ENCODE assay signal across 23 cellular contexts in the genomic region with DNA sequence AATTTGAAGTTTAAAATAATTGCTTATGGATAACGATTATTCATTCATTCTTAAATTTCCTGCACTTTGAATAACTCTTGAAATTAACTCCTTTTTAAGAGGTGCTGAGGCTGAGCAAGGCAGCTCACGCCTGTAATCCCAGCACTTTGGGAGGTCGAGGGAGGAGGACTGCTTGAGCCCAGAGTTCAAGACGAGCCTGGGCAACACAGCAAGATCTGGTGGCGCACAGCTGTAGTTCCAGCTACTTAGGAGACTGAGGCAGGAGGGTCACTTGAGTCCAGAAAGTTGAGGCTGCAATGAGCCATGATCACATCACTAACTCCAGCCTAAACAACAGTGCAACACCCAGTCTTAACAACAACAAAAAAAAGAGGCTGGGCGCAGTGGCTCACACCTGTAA. TPM values are rescaled to one million over a fixed set of nuclear protein-coding genes. Genes with fewer than 3 reads are reported as not detected.
A peak's percentile ranks its signal among the peaks of the same experiment; 100 is the strongest.
DNase-seq lines count a peak whose midpoint lies in the region; TF ChIP-seq lines count a peak whose summit lies in the region.
"Had no signal": no experiment of that assay in that cellular context is flagged by ENCODE, and none has a peak within 500 bp of the region (broad histone marks: within the 10 kb centered on the region; RNA-seq: fewer than 3 reads in every experiment).

No MANE protein-coding gene starts in this region.

- WGBS in mesenchymal stem cell: 95% methylated on average over 6 of the region's 6 CpGs

- H3K23ac ChIP-seq in mesenchymal stem cell (ENCODE audit: low read length in 2 of 2): no peak overlapping the region

- no peak for TF ChIP-seq CTCF in RWPE1 (conservative IDR thresholded peaks at IDR 0.05; ENCODE audit: low read depth)

- H3K27ac ChIP-seq in RWPE1 (peak overlapping the region; percentile 9; the same call in 1 of the 2 replicates), mesenchymal stem cell (ENCODE audit: low read length, poor library complexity, severe bottlenecking) (no peak overlapping the region), substantia nigra (ENCODE audit: low read depth, low read length, poor library complexity, severe bottlenecking) (no peak overlapping the region)
- H3K27ac ChIP-seq: 22Rv1, BLaER1, Peyer's patch, SJCRH30 had no signal

- POLR2A ChIA-PET in RWPE1 (lab: Yijun Ruan, JAX; ENCODE audit: low non-redundant PET): no interaction called here

- H3K36me3 ChIP-seq in mesenchymal stem cell (ENCODE audit: control insufficient read depth in 1 of 2, insufficient read depth in 2 of 2, low read depth in 1 of 2, low read length in 2 of 2): no peaks in the 10 kb centered on the region
- H3K36me3 ChIP-seq: Peyer's patch, SJCRH30 had no signal

- H3K4me1 Mint-ChIP-seq in T-helper 1 cell treated with Interleukin-12 subunit alpha and Interleukin-12 subunit beta and Interleukin-4 antibody, amounts not matched to agents 30 μg/mL and 1 μg/mL, for 36 hours (ENCODE audit: low read depth): peaks cover 44% of the 10 kb centered on the region

- no peak overlapping the region for H2BK12ac ChIP-seq in mesenchymal stem cell (ENCODE audit: low read length in 2 of 2)

- H2AK5ac ChIP-seq in mesenchymal stem cell (ENCODE audit: low read length, severe bottlenecking): peak overlapping the region; percentile 64

- no peak overlapping the region for H2AFZ ChIP-seq in mesenchymal stem cell (ENCODE audit: low read depth, low read length)

- H3K27me3 Mint-ChIP-seq in T-helper 1 cell treated with Interleukin-12 subunit alpha and Interleukin-12 subunit beta and Interleukin-4 antibody, amounts not matched to agents 30 μg/mL and 1 μg/mL, for 36 hours (ENCODE audit: low read depth): no peaks in the 10 kb centered on the region
- H3K27me3 Mint-ChIP-seq: CD4-positive, alpha-beta T cell had no signal

- H3K18ac ChIP-seq in mesenchymal stem cell (ENCODE audit: low read depth in 1 of 2, low read length in 2 of 2): no peak overlapping the region

- no peak overlapping the region for H2BK120ac ChIP-seq in mesenchymal stem cell (ENCODE audit: low read depth, low read length)

- peaks cover 13% of the 10 kb centered on the region for H3K4me1 ChIP-seq in mesenchymal stem cell (ENCODE audit: control insufficient read depth, insufficient read depth, low read depth, low read length)
- H3K4me1 ChIP-seq: SJCRH30 had no signal

- DNase-seq in T-helper 1 cell: no peak
- DNase-seq in RWPE1 (ENCODE audit: low spot score): no peak
- no peak for DNase-seq in mesenchymal stem cell
- no peak for DNase-seq in amniotic stem cell (lab: John Stamatoyannopoulos, UW)
- DNase-seq in substantia nigra (lab: John Stamatoyannopoulos, UW): no peak
- no peak for DNase-seq in T-helper 9 cell
- no peak for DNase-seq in NCI-H128 (lab: John Stamatoyannopoulos, UW; ENCODE audit: unreplicated experiment)
- DNase-seq: ACHN; Caco-2; CD4-positive, alpha-beta T cell; MM.1S; NCI-H1092; NCI-H1436 treated with DMSO at 0.1 percent for 48 hours; NCI-H1930; NCI-H226; NCI-H510A treated with DMSO at 0.1 percent for 48 hours; NCI-H748 treated with DMSO at 0.1 percent for 48 hours; NK-92 treated with Interleukin-12 subunit alpha and Interleukin-12 subunit beta, amount 100 ng/mL, for 24 hours; Peyer's patch; SJCRH30 had no signal

- H3K4me3 ChIP-seq in mesenchymal stem cell (ENCODE audit: insufficient read depth in 1 of 2, low read depth in 1 of 2, low read length in 2 of 2): no peak overlapping the region
- H3K4me3 ChIP-seq: BLaER1, Peyer's patch, SJCRH30 had no signal

- no peak overlapping the region for H2BK15ac ChIP-seq in mesenchymal stem cell (ENCODE audit: low read depth, poor library complexity, severe bottlenecking)

- no peaks in the 10 kb centered on the region for H3K27me3 ChIP-seq in mesenchymal stem cell (ENCODE audit: control insufficient read depth in 1 of 2, insufficient read depth in 1 of 2, low read length in 2 of 2)
- H3K27me3 ChIP-seq: BLaER1, Peyer's patch, SJCRH30 had no signal

- H3K14ac ChIP-seq in mesenchymal stem cell (ENCODE audit: low read length in 2 of 2): no peak overlapping the region

- no peaks in the 10 kb centered on the region for H3K9me3 Mint-ChIP-seq in T-helper 1 cell treated with Interleukin-12 subunit alpha and Interleukin-12 subunit beta and Interleukin-4 antibody, amounts not matched to agents 30 μg/mL and 1 μg/mL, for 36 hours
- H3K9me3 Mint-ChIP-seq: CD4-positive, alpha-beta T cell had no signal

- no peak overlapping the region for H3K9ac ChIP-seq in mesenchymal stem cell (ENCODE audit: low read length)
- H3K9ac ChIP-seq: BLaER1 had no signal

- no peak overlapping the region for H3K4me3 Mint-ChIP-seq in T-helper 1 cell treated with Interleukin-12 subunit alpha and Interleukin-12 subunit beta and Interleukin-4 antibody, amounts not matched to agents 30 μg/mL and 1 μg/mL, for 36 hours
- H3K4me3 Mint-ChIP-seq: CD4-positive, alpha-beta T cell had no signal

- H3K79me1 ChIP-seq in mesenchymal stem cell (replicated peaks; ENCODE audit: low read length, poor library complexity, severe bottlenecking): no peaks in the 10 kb centered on the region

- H4K8ac ChIP-seq in mesenchymal stem cell (ENCODE audit: low read length): no peak overlapping the region

- no peak overlapping the region for H4K91ac ChIP-seq in mesenchymal stem cell (ENCODE audit: low read length)

- CTCF ChIA-PET in RWPE1 (lab: Yijun Ruan, JAX): no interaction called here

- H3K27ac Mint-ChIP-seq in T-helper 1 cell treated with Interleukin-12 subunit alpha and Interleukin-12 subunit beta and Interleukin-4 antibody, amounts not matched to agents 30 μg/mL and 1 μg/mL, for 36 hours: peak overlapping the region; percentile 36
- H3K27ac Mint-ChIP-seq: CD4-positive, alpha-beta T cell had no signal

- H3K9me3 ChIP-seq in mesenchymal stem cell (ENCODE audit: control insufficient read depth, low read length): no peaks in the 10 kb centered on the region
- H3K9me3 ChIP-seq: BLaER1, Caco-2, Peyer's patch, SJCRH30 had no signal

- H3K36me3 Mint-ChIP-seq in T-helper 1 cell treated with Interleukin-12 subunit alpha and Interleukin-12 subunit beta and Interleukin-4 antibody, amounts not matched to agents 30 μg/mL and 1 μg/mL, for 36 hours (ENCODE audit: low read depth): peaks cover 6% of the 10 kb centered on the region

- no peak overlapping the region for H3K4me2 ChIP-seq in mesenchymal stem cell (ENCODE audit: low read length, poor library complexity, severe bottlenecking)
- H3K4me2 ChIP-seq: BLaER1 had no signal

- no peak overlapping the region for H3K4ac ChIP-seq in mesenchymal stem cell (ENCODE audit: low read depth in 1 of 2, low read length in 2 of 2)

- no peak overlapping the region for H2BK5ac ChIP-seq in mesenchymal stem cell (ENCODE audit: low read depth, low read length, poor library complexity, severe bottlenecking)

RNA-seq across cellular contexts. Expression of a gene that starts 8.0 kb away (rescaled TPM):
- 38.5 TPM for polyA plus RNA-seq in mesenchymal stem cell (2013, experiment 1 of 2)
- polyA plus RNA-seq in mesenchymal stem cell (2013, experiment 2 of 2): 42.5 TPM
